ENCODE assay signal across 16 cellular contexts in genomic region chr6:89976141-89977020, GRCh38.
DNase-seq lines count a peak whose midpoint lies in the region; ATAC-seq, FAIRE-seq and TF ChIP-seq lines count a peak whose summit lies in the region.
"Had no signal": no experiment of that assay in that cellular context is flagged by ENCODE, and none has a peak within 500 bp of the region (broad histone marks: within the 10 kb centered on the region; RNA-seq: fewer than 3 reads in every experiment).

No MANE protein-coding gene starts in this region.

- H3K4me1 ChIP-seq in ascending aorta: peaks cover 0 to 5% of the 10 kb centered on the region in 2 donors
- H3K4me1 ChIP-seq: esophagus squamous epithelium had no signal

- H3K27me3 ChIP-seq in ascending aorta: no peaks in the 10 kb centered on the region
- H3K27me3 ChIP-seq: esophagus squamous epithelium, tibial artery had no signal

- intact Hi-C loops in ascending aorta (cut with DNase I) (no loop called here), natural killer cell (cut with micrococcal nuclease) (no loop called here)

- H3K27ac ChIP-seq in ascending aorta: no peak overlapping the region
- H3K27ac ChIP-seq: esophagus squamous epithelium, tibial artery had no signal

- no peaks in the 10 kb centered on the region for H3K36me3 ChIP-seq in ascending aorta
- H3K36me3 ChIP-seq: esophagus squamous epithelium, tibial artery had no signal

- peak overlapping the region; percentile 60 for H3K27ac Mint-ChIP-seq in stimulated activated effector memory CD8-positive, alpha-beta T cell treated with anti-CD3 and anti-CD28 coated beads, Interleukin-12 subunit alpha, Interleukin-12 subunit beta, amount 100 ng/mL, for 72 hours
- no peak overlapping the region for H3K27ac Mint-ChIP-seq in natural killer cell
- H3K27ac Mint-ChIP-seq: activated CD4-positive, alpha-beta memory T cell treated with anti-CD3 and anti-CD28 coated beads, Interleukin-2, amount 10 ng/mL, durations not matched to agents 7 days and 5 days had no signal

- H3K4me3 Mint-ChIP-seq in stimulated activated effector memory CD8-positive, alpha-beta T cell treated with anti-CD3 and anti-CD28 coated beads, Interleukin-12 subunit alpha, Interleukin-12 subunit beta, amount 100 ng/mL, for 72 hours: no peak overlapping the region
- no peak overlapping the region for H3K4me3 Mint-ChIP-seq in natural killer cell
- H3K4me3 Mint-ChIP-seq: activated CD4-positive, alpha-beta memory T cell treated with anti-CD3 and anti-CD28 coated beads, Interleukin-2, amount 10 ng/mL, durations not matched to agents 7 days and 5 days had no signal

- H3K36me3 Mint-ChIP-seq in stimulated activated effector memory CD8-positive, alpha-beta T cell treated with anti-CD3 and anti-CD28 coated beads, Interleukin-12 subunit alpha, Interleukin-12 subunit beta, amount 100 ng/mL, for 72 hours: peaks cover 41% of the 10 kb centered on the region
- no peaks in the 10 kb centered on the region for H3K36me3 Mint-ChIP-seq in natural killer cell

- peaks cover 14% of the 10 kb centered on the region for H3K4me1 Mint-ChIP-seq in stimulated activated effector memory CD8-positive, alpha-beta T cell treated with anti-CD3 and anti-CD28 coated beads, Interleukin-12 subunit alpha, Interleukin-12 subunit beta, amount 100 ng/mL, for 72 hours
- peaks cover 12 to 13% of the 10 kb centered on the region in 2 donors for H3K4me1 Mint-ChIP-seq in natural killer cell

- DNase-seq in NCI-H2171 treated with DMSO at 0.1 percent for 48 hours (lab: John Stamatoyannopoulos, UW) (peak; percentile 44), NCI-H2171 (lab: John Stamatoyannopoulos, UW) (no peak), RCC 7860 (ENCODE audit: low spot score) (peak; percentile 47), kidney glomerular epithelial cell (lab: John Stamatoyannopoulos, UW) (peak; percentile 30), ascending aorta (ENCODE audit: low spot score in 2 of 2) (no peak), HK-2 (ENCODE audit: unreplicated experiment) (no peak), natural killer cell (no peak)
- no peak for DNase-seq in stimulated activated effector memory CD8-positive, alpha-beta T cell treated with anti-CD3 and anti-CD28 coated beads, Interleukin-12 subunit alpha, Interleukin-12 subunit beta, amount 100 ng/mL, for 72 hours (ENCODE audit: low spot score in 2 of 2)
- DNase-seq: activated CD4-positive, alpha-beta memory T cell treated with anti-CD3 and anti-CD28 coated beads, Interleukin-2, amount 10 ng/mL, durations not matched to agents 7 days and 5 days; esophagus squamous epithelium; NCI-H774; SHP77 treated with DMSO at 0.1 percent for 48 hours; stimulated activated CD4-positive, alpha-beta T cell treated with anti-CD3 and anti-CD28 coated beads, Interleukin-12 subunit alpha, Interleukin-12 subunit beta, amount 100 ng/mL, for 4 hours; tibial artery had no signal

- peak; percentile 52 for ATAC-seq in stimulated activated effector memory CD8-positive, alpha-beta T cell treated with anti-CD3 and anti-CD28 coated beads, Interleukin-12 subunit alpha, Interleukin-12 subunit beta, amount 100 ng/mL, for 72 hours
- no peak for ATAC-seq in natural killer cell
- ATAC-seq: activated naive CD4-positive, alpha-beta T cell treated with anti-CD3 and anti-CD28 coated beads, Interleukin-2, amount 50 U/mL, for 72 hours had no signal

- no peaks in the 10 kb centered on the region for H3K27me3 Mint-ChIP-seq in natural killer cell (ENCODE audit: low read depth in 2 of 2)
- H3K27me3 Mint-ChIP-seq: activated CD4-positive, alpha-beta memory T cell treated with anti-CD3 and anti-CD28 coated beads, Interleukin-2, amount 10 ng/mL, durations not matched to agents 7 days and 5 days had no signal

- H3K4me3 ChIP-seq in ascending aorta: no peak overlapping the region
- H3K4me3 ChIP-seq: esophagus squamous epithelium, tibial artery had no signal

- no peaks in the 10 kb centered on the region for H3K9me3 ChIP-seq in ascending aorta
- H3K9me3 ChIP-seq: esophagus squamous epithelium, tibial artery had no signal

- H3K9me3 Mint-ChIP-seq in stimulated activated effector memory CD8-positive, alpha-beta T cell treated with anti-CD3 and anti-CD28 coated beads, Interleukin-12 subunit alpha, Interleukin-12 subunit beta, amount 100 ng/mL, for 72 hours: no peaks in the 10 kb centered on the region
- H3K9me3 Mint-ChIP-seq in natural killer cell: no peaks in the 10 kb centered on the region
- H3K9me3 Mint-ChIP-seq: activated CD4-positive, alpha-beta memory T cell treated with anti-CD3 and anti-CD28 coated beads, Interleukin-2, amount 10 ng/mL, durations not matched to agents 7 days and 5 days; activated naive CD4-positive, alpha-beta T cell treated with anti-CD3 and anti-CD28 coated beads, Interleukin-2, amount 50 U/mL, for 72 hours had no signal

- FAIRE-seq in RCC 7860 (lab: Jason Lieb, UNC): peak; percentile 78
- FAIRE-seq: colon had no signal

- no peak for TF ChIP-seq CTCF in ascending aorta (IDR thresholded peaks at IDR 0.05)
- TF ChIP-seq CTCF in natural killer cell (IDR thresholded peaks at IDR 0.05): no peak

Comparison
In these comparisons a context has a peak if more than half of its experiments do, and no peak if none do; other contexts are left out.
1. DNase-seq: peak in NCI-H2171 treated with DMSO at 0.1 percent for 48 hours (single experiment), RCC 7860 (single experiment) and kidney glomerular epithelial cell (single experiment); none in NCI-H2171 (single experiment), stimulated activated effector memory CD8-positive, alpha-beta T cell treated with anti-CD3 and anti-CD28 coated beads, Interleukin-12 subunit alpha, Interleukin-12 subunit beta, amount 100 ng/mL, for 72 hours (0 of 2), ascending aorta (0 of 2), HK-2 (single experiment) and natural killer cell (single experiment).